11 cellular contexts compared by ENCODE assay signal in genomic region chr5:51378415-51378777, GRCh38. TPM values are rescaled to one million over a fixed set of nuclear protein-coding genes. Genes with fewer than 3 reads are reported as not detected.
DNase-seq lines count a peak whose midpoint lies in the region; ATAC-seq and TF ChIP-seq lines count a peak whose summit lies in the region.
"Had no signal": no experiment of that assay in that cellular context is flagged by ENCODE, and none has a peak within 500 bp of the region (broad histone marks: within the 10 kb centered on the region; RNA-seq: fewer than 3 reads in every experiment).

No MANE protein-coding gene starts in this region.

- H3K4me2 ChIP-seq in osteoblast (ENCODE audit: insufficient read depth, low read length), result peak overlapping the region; percentile 70

- peak; percentile 84 for DNase-seq in DMS79 treated with DMSO at 0.1 percent for 48 hours (lab: John Stamatoyannopoulos, UW)
- DNase-seq in NCI-H2227 (lab: John Stamatoyannopoulos, UW; ENCODE audit: unreplicated experiment), result peak; percentile 70
- no peak for DNase-seq in epithelial cell of proximal tubule (ENCODE audit: low read depth)
- DNase-seq in osteoblast (ENCODE audit: insufficient read length, low spot score, missing footprints), result peak; percentile 39
- no peak for DNase-seq in NCI-H2196 (lab: John Stamatoyannopoulos, UW; ENCODE audit: unreplicated experiment)
- no peak for DNase-seq in activated CD8-positive, alpha-beta memory T cell treated with anti-CD3 and anti-CD28 coated beads, Interleukin-2, amount 50 U/mL, for 48 hours
- DNase-seq in CD8-positive, alpha-beta T cell, result no peak
- DNase-seq: activated CD4-positive, alpha-beta T cell treated with anti-CD3 and anti-CD28 coated beads, Interleukin-2, amount 50 U/mL, for 1 hour; occipital lobe had no signal

- intact Hi-C loops in CD8-positive, alpha-beta T cell (cut with DNase I, micrococcal nuclease), result no loop called here

- no peak overlapping the region for H3K4me3 Mint-ChIP-seq in CD8-positive, alpha-beta T cell
- H3K4me3 Mint-ChIP-seq: activated naive CD4-positive, alpha-beta T cell treated with anti-CD3 and anti-CD28 coated beads, Interleukin-2, amount 50 U/mL, for 24 hours had no signal

- no peaks in the 10 kb centered on the region for H3K4me1 ChIP-seq in osteoblast (ENCODE audit: insufficient read depth, low read length)
- no peaks in the 10 kb centered on the region for H3K4me1 ChIP-seq in CD8-positive, alpha-beta T cell (ENCODE audit: insufficient read depth, low read length)

- peak overlapping the region; percentile 59 for H2AFZ ChIP-seq in osteoblast (ENCODE audit: low read length)

- CTCF ChIA-PET in CD8-positive, alpha-beta T cell (lab: Charles Lee), result no interaction called here

- H3K4me3 ChIP-seq in epithelial cell of proximal tubule (ENCODE audit: low read depth, low read length) (peak overlapping the region; percentile 43), osteoblast (ENCODE audit: insufficient read depth, low read length) (peak overlapping the region; percentile 37)
- no peak overlapping the region for H3K4me3 ChIP-seq in CD8-positive, alpha-beta T cell (ENCODE audit: low read depth, low read length)

- no peaks in the 10 kb centered on the region for H3K79me2 ChIP-seq in osteoblast (ENCODE audit: insufficient read depth, low read length)

- no peaks in the 10 kb centered on the region for H4K20me1 ChIP-seq in osteoblast (ENCODE audit: insufficient read depth, low read length)

- no peaks in the 10 kb centered on the region for H3K36me3 ChIP-seq in osteoblast (ENCODE audit: insufficient read depth, low read length)
- no peaks in the 10 kb centered on the region for H3K36me3 ChIP-seq in CD8-positive, alpha-beta T cell (ENCODE audit: insufficient read depth, low read length)

- H3K4me1 Mint-ChIP-seq in CD8-positive, alpha-beta T cell (ENCODE audit: low read depth), result peaks cover 8% of the 10 kb centered on the region
- H3K4me1 Mint-ChIP-seq: activated naive CD4-positive, alpha-beta T cell treated with anti-CD3 and anti-CD28 coated beads, Interleukin-2, amount 50 U/mL, for 24 hours had no signal

- H3K27ac Mint-ChIP-seq in CD8-positive, alpha-beta T cell, result no peak overlapping the region
- H3K27ac Mint-ChIP-seq: activated naive CD4-positive, alpha-beta T cell treated with anti-CD3 and anti-CD28 coated beads, Interleukin-2, amount 50 U/mL, for 24 hours had no signal

- H3K27ac ChIP-seq in osteoblast (ENCODE audit: low read depth, low read length), result no peak overlapping the region
- no peak overlapping the region for H3K27ac ChIP-seq in CD8-positive, alpha-beta T cell (ENCODE audit: low read depth, low read length)

- POLR2A ChIA-PET in CD8-positive, alpha-beta T cell (lab: Charles Lee), result no interaction called here

- no peak for TF ChIP-seq CTCF in epithelial cell of proximal tubule (conservative IDR thresholded peaks at IDR 0.05; ENCODE audit: low read depth, low read length)
- no peak for TF ChIP-seq CTCF in osteoblast (IDR thresholded peaks at IDR 0.05; ENCODE audit: extremely low read depth, low read depth, low read length)
- no peak for TF ChIP-seq CTCF in CD8-positive, alpha-beta T cell (IDR thresholded peaks at IDR 0.05)

- peaks cover 43% of the 10 kb centered on the region for H3K27me3 ChIP-seq in osteoblast (ENCODE audit: insufficient read depth, low read length)
- peaks cover 11% of the 10 kb centered on the region for H3K27me3 ChIP-seq in CD8-positive, alpha-beta T cell (ENCODE audit: insufficient read depth, low read length)

- ATAC-seq in CD8-positive, alpha-beta T cell, result no peak
- no peak for ATAC-seq in GM21360 (IDR thresholded peaks at IDR 0.05; ENCODE audit: unreplicated experiment)

- no peaks in the 10 kb centered on the region for H3K9me3 ChIP-seq in osteoblast (ENCODE audit: low read depth, low read length)
- no peaks in the 10 kb centered on the region for H3K9me3 ChIP-seq in CD8-positive, alpha-beta T cell (ENCODE audit: low read length)

- H3K27me3 Mint-ChIP-seq in CD8-positive, alpha-beta T cell (ENCODE audit: low read depth), result peaks cover 71% of the 10 kb centered on the region

- no peaks in the 10 kb centered on the region for H3K36me3 Mint-ChIP-seq in CD8-positive, alpha-beta T cell
- H3K36me3 Mint-ChIP-seq: activated naive CD4-positive, alpha-beta T cell treated with anti-CD3 and anti-CD28 coated beads, Interleukin-2, amount 50 U/mL, for 24 hours had no signal

- no peaks in the 10 kb centered on the region for H3K9me3 Mint-ChIP-seq in CD8-positive, alpha-beta T cell
- H3K9me3 Mint-ChIP-seq: activated naive CD4-positive, alpha-beta T cell treated with anti-CD3 and anti-CD28 coated beads, Interleukin-2, amount 50 U/mL, for 24 hours had no signal

RNA-seq across cellular contexts. Expression of gene ISL1, which starts 4.9 kb away (rescaled TPM):
- total RNA-seq in epithelial cell of proximal tubule (not detected in 2 replicates), osteoblast (0.88 TPM in 1 of 2 replicates, not detected in the other)
- total RNA-seq in CD8-positive, alpha-beta T cell, result not detected
- total RNA-seq: occipital lobe had no signal

Comparison
In these comparisons a context has a peak if more than half of its experiments do, and no peak if none do; other contexts are left out.
1. DNase-seq: peak in DMS79 treated with DMSO at 0.1 percent for 48 hours (single experiment), NCI-H2227 (single experiment) and osteoblast (single experiment); none in epithelial cell of proximal tubule (single experiment), NCI-H2196 (single experiment), activated CD8-positive, alpha-beta memory T cell treated with anti-CD3 and anti-CD28 coated beads, Interleukin-2, amount 50 U/mL, for 48 hours (single experiment) and CD8-positive, alpha-beta T cell (0 of 7).